In genomic region chr3:128992926-128993460, GRCh38 we compare ENCODE assay signal across 15 cellular contexts. TPM values are rescaled to one million over a fixed set of nuclear protein-coding genes. Genes with fewer than 3 reads are reported as not detected.
DNase-seq lines count a peak whose midpoint lies in the region; ATAC-seq and TF ChIP-seq lines count a peak whose summit lies in the region.
"Had no signal": no experiment of that assay in that cellular context is flagged by ENCODE, and none has a peak within 500 bp of the region (broad histone marks: within the 10 kb centered on the region; RNA-seq: fewer than 3 reads in every experiment).

No MANE protein-coding gene starts in this region.

- TF ChIP-seq CTCF in epithelial cell of esophagus (IDR thresholded peaks at IDR 0.05; ENCODE audit: insufficient read depth, low read depth, low read length, missing control alignments) (no peak), neural crest cell (conservative IDR thresholded peaks at IDR 0.05) (no peak)

- H3K4me3 ChIP-seq in CD8-positive, alpha-beta memory T cell (ENCODE audit: low read length), result no peak overlapping the region
- peak overlapping the region; percentile 41 for H3K4me3 ChIP-seq in epithelial cell of esophagus (ENCODE audit: low read length)

- ATAC-seq in HG03439 (IDR thresholded peaks at IDR 0.05; ENCODE audit: unreplicated experiment), result no peak

- peak overlapping the region in 5 of 7 donors; percentile 30 to 76 (median 63) for H3K4me3 Mint-ChIP-seq in CD8-positive, alpha-beta memory T cell
- H3K4me3 Mint-ChIP-seq in neural crest cell, result peak overlapping the region; percentile 84

- H3K36me3 ChIP-seq in CD8-positive, alpha-beta memory T cell (ENCODE audit: insufficient read depth, low read length), result no peaks in the 10 kb centered on the region

- CTCF ChIA-PET in CD8-positive, alpha-beta memory T cell (lab: Charles Lee), result interaction anchor here (1.4 to 5.3 kb wide), 3 partner anchors 11 to 23 kb away, joined by 3 to 35 read pairs (median 11); no protein-coding TSS in a partner anchor

- peak overlapping the region in 7 of 8 donors; percentile 48 to 78 (median 65) for H3K27ac Mint-ChIP-seq in CD8-positive, alpha-beta memory T cell
- H3K27ac Mint-ChIP-seq in neural crest cell (ENCODE audit: unreplicated experiment), result peak overlapping the region; percentile 50

- H3K9me3 ChIP-seq in CD8-positive, alpha-beta memory T cell (ENCODE audit: low read length), result no peaks in the 10 kb centered on the region

- no peak for DNase-seq in CD8-positive, alpha-beta memory T cell
- DNase-seq in NCI-H146 treated with DMSO at 0.1 percent for 48 hours (lab: John Stamatoyannopoulos, UW; ENCODE audit: unreplicated experiment) (peak; percentile 70), epithelial cell of esophagus (ENCODE audit: low read depth) (peak; percentile 30), neural crest cell (ENCODE audit: low read depth, low spot score) (no peak), NCI-H2171 treated with DMSO at 0.1 percent for 48 hours (lab: John Stamatoyannopoulos, UW) (no peak), NCI-H2029 (lab: John Stamatoyannopoulos, UW) (no peak), DMS153 treated with DMSO at 0.1 percent for 48 hours (lab: John Stamatoyannopoulos, UW; ENCODE audit: unreplicated experiment) (no peak)
- DNase-seq: activated naive CD4-positive, alpha-beta T cell treated with anti-CD3 and anti-CD28 coated beads, Interleukin-2, amount 50 U/mL, for 16 hours; NCI-H524 treated with DMSO at 0.1 percent for 48 hours; small intestine had no signal

- H3K9me3 Mint-ChIP-seq in CD8-positive, alpha-beta memory T cell, result no peaks in the 10 kb centered on the region
- H3K9me3 Mint-ChIP-seq in neural crest cell, result no peaks in the 10 kb centered on the region

- peaks cover 23% of the 10 kb centered on the region for H3K4me1 ChIP-seq in CD8-positive, alpha-beta memory T cell (ENCODE audit: insufficient read depth, low read length)

- POLR2A ChIA-PET in CD8-positive, alpha-beta memory T cell (lab: Charles Lee), result interaction anchor here (2.2 kb wide), 1 partner anchor 23 kb away, joined by 10 read pairs; no protein-coding TSS in a partner anchor

- H3K27ac ChIP-seq in CD8-positive, alpha-beta memory T cell (ENCODE audit: low read depth, low read length), result no peak overlapping the region
- H3K27ac ChIP-seq: epithelial cell of prostate had no signal

- H3K36me3 Mint-ChIP-seq in CD8-positive, alpha-beta memory T cell, result peaks cover 0 to 4% (median 0%) of the 10 kb centered on the region in 3 donors
- H3K36me3 Mint-ChIP-seq in neural crest cell (ENCODE audit: low read depth), result no peaks in the 10 kb centered on the region

- H3K27me3 ChIP-seq in CD8-positive, alpha-beta memory T cell (ENCODE audit: insufficient read depth, low read length, poor library complexity, severe bottlenecking), result no peaks in the 10 kb centered on the region

- H3K4me1 Mint-ChIP-seq in CD8-positive, alpha-beta memory T cell, result peaks cover 8 to 16% (median 9%) of the 10 kb centered on the region in 3 donors
- peaks cover 48% of the 10 kb centered on the region for H3K4me1 Mint-ChIP-seq in neural crest cell

- peaks cover 2 to 5% of the 10 kb centered on the region in 2 donors for H3K27me3 Mint-ChIP-seq in CD8-positive, alpha-beta memory T cell
- H3K27me3 Mint-ChIP-seq in neural crest cell (ENCODE audit: low read depth), result no peaks in the 10 kb centered on the region

RNA-seq across cellular contexts. Expression of gene CFAP92, which starts 0.9 kb away (rescaled TPM):
- under 1 TPM in 1 of 2 experiments, not detected in 1; 0.13 TPM for total RNA-seq in CD8-positive, alpha-beta memory T cell
- polyA plus RNA-seq in CD8-positive, alpha-beta memory T cell, result 0.24 TPM
- total RNA-seq in neural crest cell, result 8.7 and 8.8 TPM in 2 replicates
- total RNA-seq: left lobe of liver; LHCN-M2; T-helper 2 cell treated with Interferon-gamma antibody and Interleukin-4, amounts not matched to agents 100 ng/mL and 5 ng/mL, for 36 hours had no signal

RNA-seq across cellular contexts. Expression of gene EFCC1, which starts 8.1 kb away (rescaled TPM):
- total RNA-seq in CD8-positive, alpha-beta memory T cell, result under 1 TPM in 1 of 2 experiments, not detected in 1; 0.11 TPM
- 0.22 TPM for polyA plus RNA-seq in CD8-positive, alpha-beta memory T cell
- 10.7 and 11.8 TPM in 2 replicates for total RNA-seq in neural crest cell
- total RNA-seq: LHCN-M2 had no signal

Comparison
In these comparisons a context has a peak if more than half of its experiments do, and no peak if none do; other contexts are left out.
1. DNase-seq: peak in NCI-H146 treated with DMSO at 0.1 percent for 48 hours (single experiment) and epithelial cell of esophagus (single experiment); none in CD8-positive, alpha-beta memory T cell (0 of 5), neural crest cell (single experiment), NCI-H2171 treated with DMSO at 0.1 percent for 48 hours (single experiment), NCI-H2029 (single experiment) and DMS153 treated with DMSO at 0.1 percent for 48 hours (single experiment).
2. RNA of gene EFCC1, which starts 8.1 kb away (total RNA-seq): 10.7 to 11.8 TPM in neural crest cell; 0.11 TPM in CD8-positive, alpha-beta memory T cell; every median in the first group is over 10 times any median in the second.